1 cellular context compared by ENCODE assay signal in genomic region chr11:80473562-80473961, GRCh38.
TF ChIP-seq lines count a peak whose summit lies in the region.

No MANE protein-coding gene starts in this region.

TF ChIP-seq in SK-N-SH treated with all-trans-retinoic acid at 6 μM for 48 hours, 23 proteins besides CTCF, POLR2A, EP300 and RAD21 (continued from another document):
- TF ChIP-seq ZFP30 (CRISPR knock-in tag; IDR thresholded peaks at IDR 0.05), result no peak
- no peak for TF ChIP-seq RARB (CRISPR knock-in tag; IDR thresholded peaks at IDR 0.05)
- no peak for TF ChIP-seq GLIS3 (CRISPR knock-in tag; IDR thresholded peaks at IDR 0.05)
- TF ChIP-seq ZC3H10 (CRISPR knock-in tag; IDR thresholded peaks at IDR 0.05), result no peak
- no peak for TF ChIP-seq OSR1 (CRISPR knock-in tag; IDR thresholded peaks at IDR 0.05)
